12 cellular contexts compared by ENCODE assay signal in genomic region chr12:70246580-70246979, GRCh38. TPM values are rescaled to one million over a fixed set of nuclear protein-coding genes. Genes with fewer than 3 reads are reported as not detected.
DNase-seq lines count a peak whose midpoint lies in the region; ATAC-seq and TF ChIP-seq lines count a peak whose summit lies in the region.
"Had no signal": no experiment of that assay in that cellular context is flagged by ENCODE, and none has a peak within 500 bp of the region (broad histone marks: within the 10 kb centered on the region; RNA-seq: fewer than 3 reads in every experiment).

No MANE protein-coding gene starts in this region.

- no peak overlapping the region for H2AFZ ChIP-seq in mesenchymal stem cell (ENCODE audit: low read depth, low read length)

- no peak overlapping the region for H3K9ac ChIP-seq in BLaER1
- peak overlapping the region; percentile 99 for H3K9ac ChIP-seq in mesenchymal stem cell (ENCODE audit: low read length)

- H3K14ac ChIP-seq in mesenchymal stem cell (ENCODE audit: low read length in 2 of 2), result no peak overlapping the region

- TF ChIP-seq CTCF in HEK293 (tag by site-specific recombination; IDR thresholded peaks at IDR 0.05) (no peak), astrocyte of the spinal cord (IDR thresholded peaks at IDR 0.05; ENCODE audit: low read depth, low read length) (no peak)

- no peak for ATAC-seq in GM19452 (IDR thresholded peaks at IDR 0.05; ENCODE audit: unreplicated experiment)
- no peak for ATAC-seq in GM19467 (IDR thresholded peaks at IDR 0.05; ENCODE audit: unreplicated experiment)

- H3K27me3 Mint-ChIP-seq in activated CD4-positive, alpha-beta T cell treated with anti-CD3 and anti-CD28 coated beads, Interleukin-2, amount 10 ng/mL, durations not matched to agents 24 days and 14 days, result no peaks in the 10 kb centered on the region

- H3K27ac Mint-ChIP-seq in activated CD4-positive, alpha-beta T cell treated with anti-CD3 and anti-CD28 coated beads, Interleukin-2, amount 10 ng/mL, durations not matched to agents 24 days and 14 days, result no peak overlapping the region
- H3K27ac Mint-ChIP-seq: T-helper 1 cell treated with Interleukin-12 subunit alpha and Interleukin-12 subunit beta and Interleukin-4 antibody, amounts not matched to agents 30 μg/mL and 1 μg/mL, for 36 hours had no signal

- H2BK15ac ChIP-seq in mesenchymal stem cell (ENCODE audit: low read depth, poor library complexity, severe bottlenecking), result no peak overlapping the region

- 0 out of 2 replicates have a peak overlapping the region, but pooled peaks have one; percentile 10 for H3K4me2 ChIP-seq in BLaER1
- H3K4me2 ChIP-seq in mesenchymal stem cell (ENCODE audit: low read length, poor library complexity, severe bottlenecking), result no peak overlapping the region

- no peaks in the 10 kb centered on the region for H3K9me3 Mint-ChIP-seq in activated CD4-positive, alpha-beta T cell treated with anti-CD3 and anti-CD28 coated beads, Interleukin-2, amount 10 ng/mL, durations not matched to agents 24 days and 14 days
- H3K9me3 Mint-ChIP-seq: T-helper 1 cell treated with Interleukin-12 subunit alpha and Interleukin-12 subunit beta and Interleukin-4 antibody, amounts not matched to agents 30 μg/mL and 1 μg/mL, for 36 hours had no signal

- H3K4me3 ChIP-seq in BLaER1, result no peak overlapping the region
- no peak overlapping the region for H3K4me3 ChIP-seq in HEK293 (ENCODE audit: low read depth, low read length)
- H3K4me3 ChIP-seq in astrocyte of the spinal cord (ENCODE audit: low read depth, low read length), result no peak overlapping the region
- peak overlapping the region in 1 of 2 experiments; percentile 8 for H3K4me3 ChIP-seq in mesenchymal stem cell (ENCODE audit: insufficient read depth in 1 of 2, low read depth in 1 of 2, low read length in 2 of 2)
- H3K4me3 ChIP-seq: esophagus muscularis mucosa, thyroid gland had no signal

- H4K20me1 ChIP-seq in BLaER1, result peaks cover 80% of the 10 kb centered on the region

- no peak overlapping the region for H2BK120ac ChIP-seq in mesenchymal stem cell (ENCODE audit: low read depth, low read length)

- DNase-seq in astrocyte of the spinal cord (ENCODE audit: low read depth, low spot score), result peak; percentile 64
- DNase-seq in mesenchymal stem cell, result no peak
- no peak for DNase-seq in activated CD4-positive, alpha-beta T cell treated with anti-CD3 and anti-CD28 coated beads, Interleukin-2, amount 10 ng/mL, durations not matched to agents 24 days and 14 days
- no peak for DNase-seq in activated CD4-positive, alpha-beta T cell treated with anti-CD3 and anti-CD28 coated beads for 4 hours
- DNase-seq: thyroid gland had no signal

- intact Hi-C loops in activated CD4-positive, alpha-beta T cell treated with anti-CD3 and anti-CD28 coated beads, Interleukin-2, amount 10 ng/mL, durations not matched to agents 24 days and 14 days (cut with micrococcal nuclease), result loop anchor here (10.0 kb wide), 2 partner anchors 1002 to 1438 kb away; partner anchors contain the start of gene TMEM19

- H3K27me3 ChIP-seq in BLaER1 (no peaks in the 10 kb centered on the region), mesenchymal stem cell (ENCODE audit: control insufficient read depth in 1 of 2, insufficient read depth in 1 of 2, low read length in 2 of 2) (no peaks in the 10 kb centered on the region)
- H3K27me3 ChIP-seq: esophagus muscularis mucosa, thyroid gland had no signal

- peaks cover 58% of the 10 kb centered on the region for H3K4me1 Mint-ChIP-seq in activated CD4-positive, alpha-beta T cell treated with anti-CD3 and anti-CD28 coated beads, Interleukin-2, amount 10 ng/mL, durations not matched to agents 24 days and 14 days

- H3K18ac ChIP-seq in mesenchymal stem cell (ENCODE audit: low read depth in 1 of 2, low read length in 2 of 2), result no peak overlapping the region

- H4K8ac ChIP-seq in mesenchymal stem cell (ENCODE audit: low read length), result no peak overlapping the region

- H3K79me1 ChIP-seq in mesenchymal stem cell (replicated peaks; ENCODE audit: low read length, poor library complexity, severe bottlenecking), result no peaks in the 10 kb centered on the region

- CTCF ChIA-PET in HEK293 (lab: Yijun Ruan, JAX), result interaction anchor here (0.6 to 1.1 kb wide), 2 partner anchors 15 to 329 kb away, joined by 3 read pairs; no protein-coding TSS in a partner anchor

- H3K36me3 Mint-ChIP-seq in activated CD4-positive, alpha-beta T cell treated with anti-CD3 and anti-CD28 coated beads, Interleukin-2, amount 10 ng/mL, durations not matched to agents 24 days and 14 days (ENCODE audit: low read depth), result peaks cover 37% of the 10 kb centered on the region

- no peak overlapping the region for H2BK12ac ChIP-seq in mesenchymal stem cell (ENCODE audit: low read length in 2 of 2)

- no peak overlapping the region for H3K4ac ChIP-seq in mesenchymal stem cell (ENCODE audit: low read depth in 1 of 2, low read length in 2 of 2)

- peaks cover 21% of the 10 kb centered on the region for H3K36me3 ChIP-seq in BLaER1
- peaks cover 0 to 4% of the 10 kb centered on the region in 2 experiments; a peak in 1 of 3 replicates for H3K36me3 ChIP-seq in HEK293 (ENCODE audit: control insufficient read depth in 2 of 2, insufficient read depth in 1 of 2, low read length in 2 of 2)
- H3K36me3 ChIP-seq in mesenchymal stem cell (ENCODE audit: control insufficient read depth in 1 of 2, insufficient read depth in 2 of 2, low read depth in 1 of 2, low read length in 2 of 2), result peaks cover 4 to 7% of the 10 kb centered on the region in 2 experiments
- H3K36me3 ChIP-seq: esophagus muscularis mucosa, thyroid gland had no signal

- H2BK5ac ChIP-seq in mesenchymal stem cell (ENCODE audit: low read depth, low read length, poor library complexity, severe bottlenecking), result no peak overlapping the region

- H2AK5ac ChIP-seq in mesenchymal stem cell (ENCODE audit: low read length, severe bottlenecking), result no peak overlapping the region

- H3K4me3 Mint-ChIP-seq in activated CD4-positive, alpha-beta T cell treated with anti-CD3 and anti-CD28 coated beads, Interleukin-2, amount 10 ng/mL, durations not matched to agents 24 days and 14 days, result no peak overlapping the region
- H3K4me3 Mint-ChIP-seq: T-helper 1 cell treated with Interleukin-12 subunit alpha and Interleukin-12 subunit beta and Interleukin-4 antibody, amounts not matched to agents 30 μg/mL and 1 μg/mL, for 36 hours had no signal

- H3K4me1 ChIP-seq in BLaER1 (peaks cover 43% of the 10 kb centered on the region), HEK293 (ENCODE audit: control insufficient read depth, insufficient read depth, low read length) (peaks cover 30% of the 10 kb centered on the region), mesenchymal stem cell (ENCODE audit: control insufficient read depth, insufficient read depth, low read depth, low read length) (peaks cover 3% of the 10 kb centered on the region)

- H4K91ac ChIP-seq in mesenchymal stem cell (ENCODE audit: low read length), result no peak overlapping the region

- no peak overlapping the region for H3K23ac ChIP-seq in mesenchymal stem cell (ENCODE audit: low read length in 2 of 2)

- no peaks in the 10 kb centered on the region for H3K9me3 ChIP-seq in BLaER1
- H3K9me3 ChIP-seq in HEK293 (ENCODE audit: control insufficient read depth, insufficient read depth, low read depth, low read length), result no peaks in the 10 kb centered on the region
- H3K9me3 ChIP-seq in mesenchymal stem cell (ENCODE audit: control insufficient read depth, low read length), result no peaks in the 10 kb centered on the region
- H3K9me3 ChIP-seq: esophagus muscularis mucosa, thyroid gland had no signal

- in situ Hi-C loops in astrocyte of the spinal cord (cut with HindIII; ENCODE audit: low sequenced_read_pairs), result no loop called here

- POLR2A ChIA-PET in HEK293 (lab: Yijun Ruan, JAX), result interaction anchor here (0.5 kb wide), 1 partner anchor 117 kb away, joined by 3 read pairs; no protein-coding TSS in a partner anchor

- H3K27ac ChIP-seq in BLaER1 (no peak overlapping the region), HEK293 (ENCODE audit: extremely low read depth, low read depth, low read length) (no peak overlapping the region), mesenchymal stem cell (ENCODE audit: low read length, poor library complexity, severe bottlenecking) (peak overlapping the region; percentile 26)
- H3K27ac ChIP-seq: esophagus muscularis mucosa, HL-60, thyroid gland had no signal

TF ChIP-seq in HEK293, 187 proteins besides CTCF, POLR2A, EP300 and RAD21:
- 0 out of 2 replicates have a peak, but pooled peaks have one; percentile 45 for TF ChIP-seq IKZF3 (tag by site-specific recombination; IDR thresholded peaks at IDR 0.05)
- peak; percentile 74 for TF ChIP-seq PRDM1 (tag by site-specific recombination; IDR thresholded peaks at IDR 0.05)
- TF ChIP-seq ZNF423 (tag by site-specific recombination; IDR thresholded peaks at IDR 0.05), result no peak
- TF ChIP-seq, protein P1, sequence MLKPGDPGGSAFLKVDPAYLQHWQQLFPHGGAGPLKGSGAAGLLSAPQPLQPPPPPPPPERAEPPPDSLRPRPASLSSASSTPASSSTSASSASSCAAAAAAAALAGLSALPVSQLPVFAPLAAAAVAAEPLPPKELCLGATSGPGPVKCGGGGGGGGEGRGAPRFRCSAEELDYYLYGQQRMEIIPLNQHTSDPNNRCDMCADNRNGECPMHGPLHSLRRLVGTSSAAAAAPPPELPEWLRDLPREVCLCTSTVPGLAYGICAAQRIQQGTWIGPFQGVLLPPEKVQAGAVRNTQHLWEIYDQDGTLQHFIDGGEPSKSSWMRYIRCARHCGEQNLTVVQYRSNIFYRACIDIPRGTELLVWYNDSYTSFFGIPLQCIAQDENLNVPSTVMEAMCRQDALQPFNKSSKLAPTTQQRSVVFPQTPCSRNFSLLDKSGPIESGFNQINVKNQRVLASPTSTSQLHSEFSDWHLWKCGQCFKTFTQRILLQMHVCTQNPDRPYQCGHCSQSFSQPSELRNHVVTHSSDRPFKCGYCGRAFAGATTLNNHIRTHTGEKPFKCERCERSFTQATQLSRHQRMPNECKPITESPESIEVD (tag by site-specific recombination; IDR thresholded peaks at IDR 0.05), result peak; percentile 59

RNA-seq across cellular contexts. Expression of gene CNOT2, which starts 3.3 kb away (rescaled TPM):
- 117 TPM for polyA plus RNA-seq in mesenchymal stem cell (2013, experiment 1 of 2)
- polyA plus RNA-seq in mesenchymal stem cell (2013, experiment 2 of 2), result 115 TPM
- 65.6 and 74.4 TPM in 2 replicates for total RNA-seq in activated CD4-positive, alpha-beta T cell treated with anti-CD3 and anti-CD28 coated beads, Interleukin-2, amount 10 ng/mL, durations not matched to agents 24 days and 14 days
